In the genomic region with DNA sequence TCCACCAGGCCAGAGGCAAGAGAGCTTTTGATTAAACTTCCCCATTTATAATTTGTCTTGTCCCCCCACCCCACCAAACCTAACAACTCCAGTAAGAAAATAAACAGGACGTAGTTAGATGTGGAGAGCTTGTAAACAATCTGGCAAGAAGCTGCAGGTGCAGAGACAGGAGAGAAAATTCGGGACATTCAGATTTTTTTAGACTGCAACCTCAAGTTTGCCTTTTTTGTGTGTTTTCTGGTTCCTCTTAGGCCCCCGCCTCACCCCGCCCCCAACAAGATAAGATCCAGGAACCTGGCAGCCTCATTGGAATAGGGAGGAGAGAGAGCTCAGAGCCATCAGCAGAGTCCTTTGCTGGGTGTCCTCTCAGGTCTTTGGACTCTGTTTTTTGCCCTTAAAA, we compare ENCODE assay signal across 1 cellular context.
TF ChIP-seq lines count a peak whose summit lies in the region.

No MANE protein-coding gene starts in this region.

TF ChIP-seq in HepG2, 621 proteins besides CTCF, POLR2A, EP300 and RAD21:
- TF ChIP-seq ATRX (CRISPR knock-in tag; IDR thresholded peaks at IDR 0.05; ENCODE audit: borderline replicate concordance) = no peak
